Comparison of ENCODE assay signal across 1 cellular context in the genomic region with DNA sequence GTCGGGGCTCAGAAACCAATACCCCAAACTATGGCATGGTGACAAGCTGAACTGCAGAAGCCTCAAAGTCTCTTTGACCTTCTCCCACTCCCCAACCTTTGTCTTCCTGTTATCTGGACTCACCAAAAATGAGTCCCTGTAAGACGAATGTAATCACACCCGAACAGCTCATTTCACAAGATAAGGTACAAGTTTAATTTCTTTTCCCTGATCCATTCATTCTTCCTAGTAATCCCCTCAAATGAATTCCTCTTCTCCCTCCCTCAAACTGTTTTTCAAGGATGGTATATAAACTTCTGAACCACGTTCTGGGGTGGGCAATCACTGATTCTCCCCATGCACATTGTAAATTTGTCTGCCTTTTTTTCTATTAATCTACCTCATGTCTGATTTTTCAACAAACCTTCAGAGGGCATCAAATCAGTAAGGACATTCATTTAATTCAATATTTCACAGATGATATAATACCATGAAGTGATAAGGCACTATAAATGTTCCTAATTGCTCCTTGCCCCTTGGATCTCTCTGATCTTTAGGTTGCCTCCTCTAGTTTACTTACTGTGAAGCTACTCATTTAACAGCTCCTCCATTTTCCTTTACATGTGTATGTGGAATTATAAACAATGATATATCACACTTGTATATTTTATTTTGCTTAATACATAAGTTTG.
A peak's percentile ranks its signal among the peaks of the same experiment; 100 is the strongest.
TF ChIP-seq lines count a peak whose summit lies in the region.

No MANE protein-coding gene starts in this region.

TF ChIP-seq in K562, 482 proteins besides CTCF, POLR2A, EP300 and RAD21 (continued from another document and continues in another):
- TF ChIP-seq, protein P1, sequence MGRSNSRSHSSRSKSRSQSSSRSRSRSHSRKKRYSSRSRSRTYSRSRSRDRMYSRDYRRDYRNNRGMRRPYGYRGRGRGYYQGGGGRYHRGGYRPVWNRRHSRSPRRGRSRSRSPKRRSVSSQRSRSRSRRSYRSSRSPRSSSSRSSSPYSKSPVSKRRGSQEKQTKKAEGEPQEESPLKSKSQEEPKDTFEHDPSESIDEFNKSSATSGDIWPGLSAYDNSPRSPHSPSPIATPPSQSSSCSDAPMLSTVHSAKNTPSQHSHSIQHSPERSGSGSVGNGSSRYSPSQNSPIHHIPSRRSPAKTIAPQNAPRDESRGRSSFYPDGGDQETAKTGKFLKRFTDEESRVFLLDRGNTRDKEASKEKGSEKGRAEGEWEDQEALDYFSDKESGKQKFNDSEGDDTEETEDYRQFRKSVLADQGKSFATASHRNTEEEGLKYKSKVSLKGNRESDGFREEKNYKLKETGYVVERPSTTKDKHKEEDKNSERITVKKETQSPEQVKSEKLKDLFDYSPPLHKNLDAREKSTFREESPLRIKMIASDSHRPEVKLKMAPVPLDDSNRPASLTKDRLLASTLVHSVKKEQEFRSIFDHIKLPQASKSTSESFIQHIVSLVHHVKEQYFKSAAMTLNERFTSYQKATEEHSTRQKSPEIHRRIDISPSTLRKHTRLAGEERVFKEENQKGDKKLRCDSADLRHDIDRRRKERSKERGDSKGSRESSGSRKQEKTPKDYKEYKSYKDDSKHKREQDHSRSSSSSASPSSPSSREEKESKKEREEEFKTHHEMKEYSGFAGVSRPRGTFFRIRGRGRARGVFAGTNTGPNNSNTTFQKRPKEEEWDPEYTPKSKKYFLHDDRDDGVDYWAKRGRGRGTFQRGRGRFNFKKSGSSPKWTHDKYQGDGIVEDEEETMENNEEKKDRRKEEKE (IDR thresholded peaks at IDR 0.05; ENCODE audit: borderline replicate concordance in 1 of 2, control insufficient read depth in 1 of 2, low read depth in 2 of 2, low read length in 1 of 2), result peak in 1 of 2 experiments; percentile 87; a peak in 1 of 4 replicates
- TF ChIP-seq NCOA1 (IDR thresholded peaks at IDR 0.05; ENCODE audit: low read depth), result peak; percentile 49; the same call in 1 of the 2 replicates
- 0 out of 2 replicates have a peak, but pooled peaks have one; percentile 63 for TF ChIP-seq ZNF592 (IDR thresholded peaks at IDR 0.05)
- peak; percentile 59; the same call in 1 of the 2 replicates for TF ChIP-seq HDAC2 (IDR thresholded peaks at IDR 0.05)
- TF ChIP-seq ZBTB11 (CRISPR knock-in tag; IDR thresholded peaks at IDR 0.05), result 0 out of 6 replicates have a peak, but pooled peaks of 1 of the 3 experiments have one; percentile 32
- peak in 1 of 2 experiments; percentile 61; a peak in 1 of 4 replicates for TF ChIP-seq TEAD1 (CRISPR knock-in tag; IDR thresholded peaks at IDR 0.05)
- TF ChIP-seq KAT2B (IDR thresholded peaks at IDR 0.05; ENCODE audit: low read depth, low read length), result no peak
- TF ChIP-seq, protein P2, sequence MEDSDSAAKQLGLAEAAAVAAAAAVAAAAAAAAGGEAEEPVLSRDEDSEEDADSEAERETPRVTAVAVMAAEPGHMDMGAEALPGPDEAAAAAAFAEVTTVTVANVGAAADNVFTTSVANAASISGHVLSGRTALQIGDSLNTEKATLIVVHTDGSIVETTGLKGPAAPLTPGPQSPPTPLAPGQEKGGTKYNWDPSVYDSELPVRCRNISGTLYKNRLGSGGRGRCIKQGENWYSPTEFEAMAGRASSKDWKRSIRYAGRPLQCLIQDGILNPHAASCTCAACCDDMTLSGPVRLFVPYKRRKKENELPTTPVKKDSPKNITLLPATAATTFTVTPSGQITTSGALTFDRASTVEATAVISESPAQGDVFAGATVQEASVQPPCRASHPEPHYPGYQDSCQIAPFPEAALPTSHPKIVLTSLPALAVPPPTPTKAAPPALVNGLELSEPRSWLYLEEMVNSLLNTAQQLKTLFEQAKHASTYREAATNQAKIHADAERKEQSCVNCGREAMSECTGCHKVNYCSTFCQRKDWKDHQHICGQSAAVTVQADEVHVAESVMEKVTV (CRISPR knock-in tag; IDR thresholded peaks at IDR 0.05), result 0 out of 2 replicates have a peak, but pooled peaks have one; percentile 22
- TF ChIP-seq NCOA6 (IDR thresholded peaks at IDR 0.05), result no peak
- peak; percentile 13; the same call in 1 of the 2 replicates for TF ChIP-seq L3MBTL2 (IDR thresholded peaks at IDR 0.05)
- peak; percentile 41; the same call in 1 of the 2 replicates for TF ChIP-seq MTA1 (IDR thresholded peaks at IDR 0.05; ENCODE audit: borderline replicate concordance)
- peak; percentile 76; the same call in 1 of the 2 replicates for TF ChIP-seq SMARCC2 (IDR thresholded peaks at IDR 0.05; ENCODE audit: low read depth)
- no peak for TF ChIP-seq ZFX (CRISPR knock-in tag; IDR thresholded peaks at IDR 0.05)
- TF ChIP-seq CBFA2T3 (IDR thresholded peaks at IDR 0.05), result peak; percentile 93
- TF ChIP-seq, protein P3, sequence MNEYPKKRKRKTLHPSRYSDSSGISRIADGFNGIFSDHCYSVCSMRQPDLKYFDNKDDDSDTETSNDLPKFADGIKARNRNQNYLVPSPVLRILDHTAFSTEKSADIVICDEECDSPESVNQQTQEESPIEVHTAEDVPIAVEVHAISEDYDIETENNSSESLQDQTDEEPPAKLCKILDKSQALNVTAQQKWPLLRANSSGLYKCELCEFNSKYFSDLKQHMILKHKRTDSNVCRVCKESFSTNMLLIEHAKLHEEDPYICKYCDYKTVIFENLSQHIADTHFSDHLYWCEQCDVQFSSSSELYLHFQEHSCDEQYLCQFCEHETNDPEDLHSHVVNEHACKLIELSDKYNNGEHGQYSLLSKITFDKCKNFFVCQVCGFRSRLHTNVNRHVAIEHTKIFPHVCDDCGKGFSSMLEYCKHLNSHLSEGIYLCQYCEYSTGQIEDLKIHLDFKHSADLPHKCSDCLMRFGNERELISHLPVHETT (CRISPR knock-in tag; conservative IDR thresholded peaks at IDR 0.05 in 1 of 2, IDR thresholded peaks at IDR 0.05 in 1 of 2), result peak in 1 of 2 experiments; percentile 72; a peak in 2 of 4 replicates
- no peak for TF ChIP-seq ZNF121 (CRISPR knock-in tag; conservative IDR thresholded peaks at IDR 0.05)
- TF ChIP-seq TEAD4 (IDR thresholded peaks at IDR 0.05; ENCODE audit: low read length), result peak; percentile 91
- TF ChIP-seq TEAD4 (CRISPR knock-in tag; IDR thresholded peaks at IDR 0.05; ENCODE audit: borderline replicate concordance), result no peak
- TF ChIP-seq SMAD3 (CRISPR knock-in tag; conservative IDR thresholded peaks at IDR 0.05), result peak; percentile 81; the same call in 1 of the 2 replicates
- TF ChIP-seq ZNF212 (CRISPR knock-in tag; IDR thresholded peaks at IDR 0.05), result 0 out of 2 replicates have a peak, but pooled peaks have one; percentile 9
- peak; percentile 68 for TF ChIP-seq NR2C1 (IDR thresholded peaks at IDR 0.05)
- TF ChIP-seq NR2C1 (tag; IDR thresholded peaks at IDR 0.05), result peak; percentile 79
- 0 out of 2 replicates have a peak, but pooled peaks have one; percentile 63 for TF ChIP-seq FOXO4 (CRISPR knock-in tag; IDR thresholded peaks at IDR 0.05)
- TF ChIP-seq ZNF780A (CRISPR knock-in tag; IDR thresholded peaks at IDR 0.05), result 0 out of 2 replicates have a peak, but pooled peaks have one; percentile 19
- peak; percentile 94 for TF ChIP-seq ARID1B (IDR thresholded peaks at IDR 0.05)
- peak; percentile 58; the same call in 1 of the 2 replicates for TF ChIP-seq MYNN (IDR thresholded peaks at IDR 0.05)
- TF ChIP-seq MYNN (CRISPR knock-in tag; IDR thresholded peaks at IDR 0.05), result no peak
- no peak for TF ChIP-seq PHTF2 (CRISPR knock-in tag; IDR thresholded peaks at IDR 0.05)
- TF ChIP-seq MBD2 (IDR thresholded peaks at IDR 0.05; ENCODE audit: borderline replicate concordance, low read depth), result peak; percentile 56
- TF ChIP-seq FOSL1 (tag; conservative IDR thresholded peaks at IDR 0.05), result 0 out of 2 replicates have a peak, but pooled peaks have one; percentile 57
- 0 out of 2 replicates have a peak, but pooled peaks have one; percentile 43 for TF ChIP-seq DMBX1 (CRISPR knock-in tag; IDR thresholded peaks at IDR 0.05; ENCODE audit: borderline replicate concordance)
- TF ChIP-seq GATA2 (CRISPR knock-in tag; IDR thresholded peaks at IDR 0.05), result peak; percentile 43; the same call in 1 of the 2 replicates
- peak; percentile 64 for TF ChIP-seq CXXC5 (CRISPR knock-in tag; IDR thresholded peaks at IDR 0.05)
- TF ChIP-seq POLR2B (IDR thresholded peaks at IDR 0.05; ENCODE audit: low read depth, partially characterized antibody), result peak; percentile 60
- no peak for TF ChIP-seq VEZF1 (CRISPR knock-in tag; IDR thresholded peaks at IDR 0.05)
- peak; percentile 89 for TF ChIP-seq CC2D1A (IDR thresholded peaks at IDR 0.05)
- TF ChIP-seq CBFA2T2 (conservative IDR thresholded peaks at IDR 0.05), result peak; percentile 83
